ENCODE assay signal across 8 cellular contexts in the genomic region with DNA sequence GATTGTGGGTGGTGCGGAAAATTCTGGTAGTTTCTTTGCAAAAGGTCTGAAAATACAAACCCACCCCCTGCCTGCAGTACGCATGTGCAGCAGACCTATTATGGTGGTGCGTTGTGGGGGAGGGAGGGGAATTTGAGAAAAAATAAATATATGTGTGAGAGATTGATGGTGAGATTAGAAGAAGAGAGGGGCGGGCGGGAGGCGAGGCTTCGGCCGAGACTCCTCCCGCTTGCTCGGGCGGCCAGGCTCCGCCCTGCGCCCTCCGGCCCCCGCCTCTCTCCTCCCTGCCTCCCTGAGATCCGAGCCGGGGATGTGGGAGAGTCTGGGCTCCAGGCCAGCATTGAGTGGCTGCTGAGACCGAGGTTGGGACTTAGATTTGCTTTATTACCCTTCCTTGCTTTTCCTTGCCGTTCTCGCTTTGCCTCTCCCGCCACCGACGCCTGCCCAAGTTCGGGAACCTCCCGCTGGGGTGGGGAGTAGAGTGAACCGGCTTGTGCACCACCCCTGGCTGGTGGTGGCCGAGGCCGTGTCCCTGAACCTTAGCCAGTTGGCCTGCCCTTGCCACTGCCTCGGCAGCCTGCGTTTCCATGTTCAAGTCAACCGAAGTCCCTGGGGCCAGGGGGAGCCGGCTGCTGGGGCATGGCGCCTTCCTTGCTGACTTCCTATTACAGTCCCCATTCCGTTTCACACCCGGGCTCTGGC. TPM values are rescaled to one million over a fixed set of nuclear protein-coding genes. Genes with fewer than 3 reads are reported as not detected.
DNase-seq lines count a peak whose midpoint lies in the region; ATAC-seq, FAIRE-seq and TF ChIP-seq lines count a peak whose summit lies in the region.

No MANE protein-coding gene starts in this region.

- H3K4me1 ChIP-seq in smooth muscle cell (ENCODE audit: low read depth) = peaks cover 51% of the 10 kb centered on the region

- peak overlapping the region; percentile 88 for H3K27ac ChIP-seq in smooth muscle cell (ENCODE audit: low read depth)

- peak; percentile 95 for DNase-seq in Daoy (ENCODE audit: low read depth)
- DNase-seq in NCI-H2171 (lab: John Stamatoyannopoulos, UW) = peak; percentile 94
- peak; percentile 96 for DNase-seq in bronchial epithelial cell (ENCODE audit: low read depth)
- DNase-seq in inferior parietal cortex (ENCODE audit: extremely low spot score) = peak; percentile 84
- peak; percentile 76 for DNase-seq in smooth muscle cell (lab: John Stamatoyannopoulos, UW; ENCODE audit: unreplicated experiment)

- H3K9me3 ChIP-seq in smooth muscle cell (replicated peaks; ENCODE audit: low read depth) = no peaks in the 10 kb centered on the region

- peaks cover 15% of the 10 kb centered on the region for H3K79me2 ChIP-seq in smooth muscle cell (ENCODE audit: low read depth)

- H4K20me1 ChIP-seq in smooth muscle cell (ENCODE audit: low read depth) = no peaks in the 10 kb centered on the region

- peak overlapping the region; percentile 100 for H3K4me2 ChIP-seq in smooth muscle cell

- no peak for FAIRE-seq in bronchial epithelial cell (lab: Jason Lieb, UNC)

- peak overlapping the region; percentile 60 for H3K9ac ChIP-seq in smooth muscle cell (ENCODE audit: low read depth)

- H2AFZ ChIP-seq in smooth muscle cell (ENCODE audit: low read depth) = peak overlapping the region; percentile 42

- peaks cover 17% of the 10 kb centered on the region for H3F3A ChIP-seq in smooth muscle cell (ENCODE audit: low read depth)

- H3K4me3 ChIP-seq in WI38 (ENCODE audit: low read depth, low read length) = peak overlapping the region; percentile 80
- peak overlapping the region; percentile 94 for H3K4me3 ChIP-seq in bronchial epithelial cell (ENCODE audit: low read depth, low read length)
- peak overlapping the region; percentile 87 for H3K4me3 ChIP-seq in smooth muscle cell

- ATAC-seq in HG02798 (IDR thresholded peaks at IDR 0.05; ENCODE audit: poor library complexity, unreplicated experiment) (peak; percentile 61), GM18861 (IDR thresholded peaks at IDR 0.05; ENCODE audit: unreplicated experiment) (no peak)

- no peaks in the 10 kb centered on the region for H3K27me3 ChIP-seq in bronchial epithelial cell (ENCODE audit: control insufficient read depth, insufficient read depth, low read length)
- no peaks in the 10 kb centered on the region for H3K27me3 ChIP-seq in smooth muscle cell (ENCODE audit: low read depth)

- no peak for TF ChIP-seq CTCF in WI38 (IDR thresholded peaks at IDR 0.05; ENCODE audit: low read depth, low read length)
- TF ChIP-seq CTCF in bronchial epithelial cell (IDR thresholded peaks at IDR 0.05; ENCODE audit: insufficient read depth, low read length, severe bottlenecking) = no peak
- TF ChIP-seq CTCF in smooth muscle cell (IDR thresholded peaks at IDR 0.05; ENCODE audit: borderline replicate concordance, insufficient read depth, poor library complexity, severe bottlenecking) = no peak

- under 1% methylated on average over 29 of the region's 35 CpGs for WGBS in smooth muscle cell (ENCODE audit: low lambda C conversion rate)

- peaks cover 17% of the 10 kb centered on the region for H3K36me3 ChIP-seq in bronchial epithelial cell (ENCODE audit: control insufficient read depth, insufficient read depth, low read length)
- H3K36me3 ChIP-seq in smooth muscle cell (ENCODE audit: low read depth) = no peaks in the 10 kb centered on the region

RNA-seq across cellular contexts. Expression of gene CHD3, which starts 1.0 kb away (rescaled TPM):
- 27.5 and 31.8 TPM in 2 replicates for total RNA-seq in Daoy (2014; rRNA removed; shearing (Covaris generic))
- total RNA-seq in bronchial epithelial cell (41.3 and 98.2 TPM in 2 replicates), smooth muscle cell (28.5 and 34.9 TPM in 2 replicates)
- 16.3 and 23.5 TPM in 2 replicates for polyA plus RNA-seq in smooth muscle cell

RNA-seq across cellular contexts. Expression of gene RNF227, which starts 28.5 kb away (rescaled TPM):
- 0.54 and 1.6 TPM in 2 replicates for total RNA-seq in Daoy (2014; rRNA removed; shearing (Covaris generic))
- total RNA-seq in bronchial epithelial cell (7.8 and 8.2 TPM in 2 replicates), smooth muscle cell (3.4 and 5.4 TPM in 2 replicates)
- 3.5 and 5.1 TPM in 2 replicates for polyA plus RNA-seq in smooth muscle cell

RNA-seq across cellular contexts. Expression of gene CYB5D1, which starts 29.8 kb away (rescaled TPM):
- total RNA-seq in Daoy (2014; rRNA removed; shearing (Covaris generic)) = 5.5 and 6.7 TPM in 2 replicates
- total RNA-seq in bronchial epithelial cell (6.5 and 9.0 TPM in 2 replicates), smooth muscle cell (8.6 and 9.3 TPM in 2 replicates)
- polyA plus RNA-seq in smooth muscle cell = 6.6 and 7.9 TPM in 2 replicates

RNA-seq across cellular contexts. Expression of gene NAA38, which starts 30.3 kb away (rescaled TPM):
- total RNA-seq in Daoy (2014; rRNA removed; shearing (Covaris generic)) = 99.2 and 136 TPM in 2 replicates
- total RNA-seq in bronchial epithelial cell (36.6 and 47.5 TPM in 2 replicates), smooth muscle cell (30.6 and 76.4 TPM in 2 replicates)
- polyA plus RNA-seq in smooth muscle cell = 86.1 and 99.4 TPM in 2 replicates

RNA-seq across cellular contexts. Expression of gene TMEM88, which starts 32.8 kb away (rescaled TPM):
- total RNA-seq in Daoy (2014; rRNA removed; shearing (Covaris generic)) = 0.46 TPM in 1 of 2 replicates, not detected in the other
- total RNA-seq in bronchial epithelial cell (0.64 TPM in 1 of 2 replicates, not detected in the other), smooth muscle cell (5.1 and 8.6 TPM in 2 replicates)
- 12.7 and 16.1 TPM in 2 replicates for polyA plus RNA-seq in smooth muscle cell
